ENCODE assay signal across 8 cellular contexts in genomic region chr15:92714071-92714456, GRCh38. TPM values are rescaled to one million over a fixed set of nuclear protein-coding genes. Genes with fewer than 3 reads are reported as not detected.
A peak's percentile ranks its signal among the peaks of the same experiment; 100 is the strongest.
DNase-seq lines count a peak whose midpoint lies in the region; ATAC-seq and TF ChIP-seq lines count a peak whose summit lies in the region.

No MANE protein-coding gene starts in this region.

- H3K4me3 Mint-ChIP-seq in activated naive CD4-positive, alpha-beta T cell treated with anti-CD3 and anti-CD28 coated beads, Interleukin-2, amount 50 U/mL, for 24 hours = peak overlapping the region; percentile 82
- H3K4me3 Mint-ChIP-seq in activated CD4-positive, alpha-beta memory T cell treated with anti-CD3 and anti-CD28 coated beads, Interleukin-2, amount 10 ng/mL, durations not matched to agents 7 days and 5 days = peak overlapping the region; percentile 11

- H3K27ac ChIP-seq in neural cell (ENCODE audit: low read length) = peak overlapping the region; percentile 86

- H3F3A ChIP-seq in neural cell (ENCODE audit: insufficient read depth, low read length, poor library complexity, severe bottlenecking) = no peaks in the 10 kb centered on the region

- TF ChIP-seq RAD21 in neural cell (conservative IDR thresholded peaks at IDR 0.05) = peak; percentile 6

- TF ChIP-seq EP300 in neural cell (conservative IDR thresholded peaks at IDR 0.05; ENCODE audit: poor library complexity, severe bottlenecking) = no peak

- H3K36me3 Mint-ChIP-seq in activated naive CD4-positive, alpha-beta T cell treated with anti-CD3 and anti-CD28 coated beads, Interleukin-2, amount 50 U/mL, for 24 hours = no peaks in the 10 kb centered on the region
- H3K36me3 Mint-ChIP-seq in activated CD4-positive, alpha-beta memory T cell treated with anti-CD3 and anti-CD28 coated beads, Interleukin-2, amount 10 ng/mL, durations not matched to agents 7 days and 5 days (ENCODE audit: low read depth) = no peaks in the 10 kb centered on the region

- H3K4me3 ChIP-seq in neural cell (ENCODE audit: low read length) = peak overlapping the region; percentile 80

- no peaks in the 10 kb centered on the region for H3K79me2 ChIP-seq in neural cell (replicated peaks; ENCODE audit: insufficient read depth, low read length)

- H3K9me3 ChIP-seq in neural cell (ENCODE audit: low read length) = no peaks in the 10 kb centered on the region

- no peaks in the 10 kb centered on the region for H4K20me1 ChIP-seq in neural cell (ENCODE audit: insufficient read depth)

- no peak overlapping the region for H3K27ac Mint-ChIP-seq in activated naive CD4-positive, alpha-beta T cell treated with anti-CD3 and anti-CD28 coated beads, Interleukin-2, amount 50 U/mL, for 24 hours
- no peak overlapping the region for H3K27ac Mint-ChIP-seq in activated CD4-positive, alpha-beta memory T cell treated with anti-CD3 and anti-CD28 coated beads, Interleukin-2, amount 10 ng/mL, durations not matched to agents 7 days and 5 days

- DNase-seq in activated naive CD4-positive, alpha-beta T cell treated with anti-CD3 and anti-CD28 coated beads, Interleukin-2, amount 50 U/mL, for 16 hours = no peak
- no peak for DNase-seq in activated CD4-positive, alpha-beta memory T cell treated with anti-CD3 and anti-CD28 coated beads, Interleukin-2, amount 10 ng/mL, durations not matched to agents 7 days and 5 days
- peak; percentile 63 for DNase-seq in foreskin melanocyte
- DNase-seq in stimulated activated CD8-positive, alpha-beta memory T cell treated with anti-CD3 and anti-CD28 coated beads, Interleukin-4, amount 100 ng/mL, for 48 hours = no peak
- DNase-seq in stimulated activated CD4-positive, alpha-beta T cell treated with anti-CD3 and anti-CD28 coated beads, Interleukin-4, amount 100 ng/mL, for 4 hours = no peak

- H3K9me3 Mint-ChIP-seq in activated naive CD4-positive, alpha-beta T cell treated with anti-CD3 and anti-CD28 coated beads, Interleukin-2, amount 50 U/mL, for 24 hours = no peaks in the 10 kb centered on the region
- H3K9me3 Mint-ChIP-seq in activated CD4-positive, alpha-beta memory T cell treated with anti-CD3 and anti-CD28 coated beads, Interleukin-2, amount 10 ng/mL, durations not matched to agents 7 days and 5 days = no peaks in the 10 kb centered on the region

- H3K9ac ChIP-seq in neural cell (ENCODE audit: low read length) = peak overlapping the region; percentile 87

- CTCF ChIA-PET in activated CD4-positive, alpha-beta memory T cell treated with anti-CD3 and anti-CD28 coated beads, Interleukin-2, amount 10 ng/mL, durations not matched to agents 7 days and 5 days (lab: Charles Lee) = interaction anchor here (0.6 to 3.9 kb wide), 16 partner anchors 8 to 617 kb away, joined by 3 to 45 read pairs (median 4); no protein-coding TSS in a partner anchor

- no peak for TF ChIP-seq CTCF in neural cell (IDR thresholded peaks at IDR 0.05; ENCODE audit: poor library complexity, severe bottlenecking)

- no peaks in the 10 kb centered on the region for H3K27me3 ChIP-seq in neural cell (ENCODE audit: insufficient read depth, low read depth, low read length)

- peaks cover 13% of the 10 kb centered on the region for H3K4me1 Mint-ChIP-seq in activated naive CD4-positive, alpha-beta T cell treated with anti-CD3 and anti-CD28 coated beads, Interleukin-2, amount 50 U/mL, for 24 hours
- peaks cover 8% of the 10 kb centered on the region for H3K4me1 Mint-ChIP-seq in activated CD4-positive, alpha-beta memory T cell treated with anti-CD3 and anti-CD28 coated beads, Interleukin-2, amount 10 ng/mL, durations not matched to agents 7 days and 5 days

- H3K36me3 ChIP-seq in neural cell (ENCODE audit: insufficient read depth, low read length) = no peaks in the 10 kb centered on the region

- H3K27me3 Mint-ChIP-seq in activated naive CD4-positive, alpha-beta T cell treated with anti-CD3 and anti-CD28 coated beads, Interleukin-2, amount 50 U/mL, for 24 hours = peaks cover 5% of the 10 kb centered on the region
- peaks cover 24% of the 10 kb centered on the region for H3K27me3 Mint-ChIP-seq in activated CD4-positive, alpha-beta memory T cell treated with anti-CD3 and anti-CD28 coated beads, Interleukin-2, amount 10 ng/mL, durations not matched to agents 7 days and 5 days

- no peaks in the 10 kb centered on the region for H3K9me2 ChIP-seq in neural cell (ENCODE audit: insufficient read depth, low read length)

- peak overlapping the region; percentile 65 for H2AFZ ChIP-seq in neural cell (ENCODE audit: low read depth, low read length)

- peak; percentile 20 for ATAC-seq in HG03135 (IDR thresholded peaks at IDR 0.05; ENCODE audit: unreplicated experiment)

- H3K4me2 ChIP-seq in neural cell (ENCODE audit: low read length) = peak overlapping the region; percentile 83

- POLR2A ChIA-PET in activated CD4-positive, alpha-beta memory T cell treated with anti-CD3 and anti-CD28 coated beads, Interleukin-2, amount 10 ng/mL, durations not matched to agents 7 days and 5 days (lab: Charles Lee) = interaction anchor here (1.1 kb wide), 1 partner anchor 192 kb away, joined by 3 read pairs; no protein-coding TSS in a partner anchor

TF ChIP-seq in neural cell, 6 proteins besides CTCF, POLR2A, EP300 and RAD21:
- peak; percentile 57 for TF ChIP-seq TAF1 (IDR thresholded peaks at IDR 0.05; ENCODE audit: low read depth)
- TF ChIP-seq EZH2 (IDR thresholded peaks at IDR 0.05; ENCODE audit: borderline replicate concordance, insufficient read depth, low read length, poor library complexity, severe bottlenecking) = no peak

RNA-seq across cellular contexts. Expression of gene FAM174B, which starts 58.5 kb away (rescaled TPM):
- 1 to 10 TPM; 2.8 to 3.0 TPM for total RNA-seq in activated CD4-positive, alpha-beta memory T cell treated with anti-CD3 and anti-CD28 coated beads, Interleukin-2, amount 10 ng/mL, durations not matched to agents 7 days and 5 days
- 7.0 and 20.1 TPM in 2 replicates for polyA plus RNA-seq in neural cell
- polyA minus RNA-seq in neural cell = 13.9 and 15.7 TPM in 2 replicates
